ENCODE assay signal across 9 cellular contexts in the genomic region with DNA sequence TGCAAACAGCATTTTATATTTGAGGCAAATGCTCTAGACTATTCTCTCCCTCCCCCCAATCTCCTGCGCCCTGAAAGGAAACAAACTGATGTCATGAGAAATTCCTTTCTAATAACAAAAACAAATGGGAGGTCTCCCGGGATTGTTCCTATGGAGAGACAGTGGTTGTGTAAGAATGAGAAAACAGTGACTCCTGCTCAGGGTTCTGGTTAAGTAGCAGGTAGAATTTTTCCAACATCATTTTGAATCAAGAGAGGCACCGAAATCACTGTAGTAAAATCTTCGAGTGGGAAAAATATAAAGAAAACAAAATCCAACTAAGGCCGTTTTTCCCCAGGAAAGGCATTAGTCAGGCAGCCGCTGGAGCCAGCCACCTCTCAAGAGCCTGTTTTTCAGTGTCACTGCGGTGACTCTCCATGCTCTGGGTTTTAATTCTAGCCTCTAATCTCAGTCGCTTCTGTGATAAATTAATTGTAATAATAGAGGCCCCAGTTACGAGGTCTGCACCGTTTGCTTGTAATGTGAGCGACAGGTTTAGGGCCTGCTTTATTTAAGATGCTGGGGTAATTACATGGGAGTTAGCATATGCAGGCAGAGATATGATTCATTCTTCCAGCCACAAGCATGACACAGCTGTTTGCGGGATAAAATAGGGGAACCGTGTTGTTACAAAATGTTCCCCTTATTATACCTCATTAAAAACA.
DNase-seq lines count a peak whose midpoint lies in the region; ATAC-seq and TF ChIP-seq lines count a peak whose summit lies in the region.
"Had no signal": no experiment of that assay in that cellular context is flagged by ENCODE, and none has a peak within 500 bp of the region (broad histone marks: within the 10 kb centered on the region; RNA-seq: fewer than 3 reads in every experiment).

No MANE protein-coding gene starts in this region.

- DNase-seq in AG09309 (ENCODE audit: low read depth) = peak; percentile 81
- peak; percentile 81 for DNase-seq in M059J (ENCODE audit: low read depth)
- DNase-seq in ascending aorta (ENCODE audit: low spot score in 2 of 2) = no peak
- DNase-seq in left lung = no peak
- no peak for DNase-seq in NCI-H510A (lab: John Stamatoyannopoulos, UW)
- no peak for DNase-seq in ACHN
- no peak for DNase-seq in activated effector memory CD4-positive, alpha-beta T cell treated with Interleukin-2 at 50 U/mL for 16 hours
- DNase-seq in activated CD8-positive, alpha-beta memory T cell treated with anti-CD3 and anti-CD28 coated beads for 24 hours = no peak

- H3K4me3 ChIP-seq in AG09309 (ENCODE audit: control insufficient read depth, low read depth, low read length) = no peak overlapping the region
- peak overlapping the region in 1 of 2 donors; percentile 12 for H3K4me3 ChIP-seq in ascending aorta
- no peak overlapping the region for H3K4me3 ChIP-seq in left lung
- H3K4me3 ChIP-seq: skin epidermis had no signal

- H3K27me3 ChIP-seq in ascending aorta (no peaks in the 10 kb centered on the region), left lung (no peaks in the 10 kb centered on the region)

- peak; percentile 73 for ATAC-seq in left lung

- TF ChIP-seq CTCF in AG09309 (IDR thresholded peaks at IDR 0.05; ENCODE audit: control insufficient read depth, insufficient read depth, low read depth, low read length, missing control alignments) = no peak
- no peak for TF ChIP-seq CTCF in ascending aorta (IDR thresholded peaks at IDR 0.05)
- no peak for TF ChIP-seq CTCF in left lung (IDR thresholded peaks at IDR 0.05)

- intact Hi-C loops in ascending aorta (cut with DNase I) (no loop called here), left lung (cut with DNase I) (no loop called here)

- H3K27ac ChIP-seq in ascending aorta (peak overlapping the region; percentile 82 to 87), left lung (peak overlapping the region in 1 of 2 donors; percentile 77)

- no peaks in the 10 kb centered on the region for H3K36me3 ChIP-seq in ascending aorta
- no peaks in the 10 kb centered on the region for H3K36me3 ChIP-seq in left lung

- in situ Hi-C loops in ACHN (cut with HindIII; ENCODE audit: low pct_ligation_motif_present, low pct_unique_long_range_greater_than_20kb, low sequenced_read_pairs) = no loop called here

- H3K4me1 ChIP-seq in ascending aorta = peaks cover 0 to 26% of the 10 kb centered on the region in 2 donors
- H3K4me1 ChIP-seq in left lung = peaks cover 0 to 27% of the 10 kb centered on the region in 2 donors

- H3K9me3 ChIP-seq in ascending aorta (no peaks in the 10 kb centered on the region), left lung (no peaks in the 10 kb centered on the region)

Comparison
In these comparisons a context has a peak if more than half of its experiments do, and no peak if none do; other contexts are left out.
1. DNase-seq: peak in AG09309 (single experiment) and M059J (single experiment); none in ascending aorta (0 of 2), left lung (0 of 2), NCI-H510A (single experiment), ACHN (single experiment), activated effector memory CD4-positive, alpha-beta T cell treated with Interleukin-2 at 50 U/mL for 16 hours (single experiment) and activated CD8-positive, alpha-beta memory T cell treated with anti-CD3 and anti-CD28 coated beads for 24 hours (single experiment).